18 cellular contexts compared by ENCODE assay signal in genomic region chr1:209326876-209327275, GRCh38.
"Had no signal": no experiment of that assay in that cellular context is flagged by ENCODE, and none has a peak within 500 bp of the region (broad histone marks: within the 10 kb centered on the region; RNA-seq: fewer than 3 reads in every experiment).

No MANE protein-coding gene starts in this region.

- ATAC-seq: activated CD8-positive, alpha-beta T cell treated with anti-CD3 and anti-CD28 coated beads, Interleukin-2, amount 10 ng/mL, durations not matched to agents 7 days and 5 days; activated naive CD4-positive, alpha-beta T cell treated with anti-CD3 and anti-CD28 coated beads, Interleukin-2, amount 50 U/mL, for 72 hours; naive thymus-derived CD8-positive, alpha-beta T cell had no signal

- H3K36me3 ChIP-seq: ascending aorta, breast epithelium, colonic mucosa, left ventricle myocardium inferior, right atrium auricular region, spleen, upper lobe of left lung had no signal

- H3K9me3 ChIP-seq: ascending aorta, breast epithelium, colonic mucosa, left ventricle myocardium inferior, right atrium auricular region, spleen, testis, upper lobe of left lung had no signal

- H3K4me1 ChIP-seq: ascending aorta, breast epithelium, colonic mucosa, left ventricle myocardium inferior, right atrium auricular region, spleen, testis, upper lobe of left lung had no signal

- H3K27me3 ChIP-seq: ascending aorta, breast epithelium, colonic mucosa, right atrium auricular region, spleen, testis, upper lobe of left lung had no signal

- H3K27ac ChIP-seq: ascending aorta, breast epithelium, colonic mucosa, epithelial cell of prostate, left ventricle myocardium inferior, right atrium auricular region, spleen, testis, upper lobe of left lung, VCaP had no signal

- H3K4me3 ChIP-seq: ascending aorta, breast epithelium, colonic mucosa, left ventricle myocardium inferior, right atrium auricular region, spleen, testis, upper lobe of left lung had no signal

- DNase-seq: activated CD4-positive, alpha-beta T cell treated with anti-CD3 and anti-CD28 coated beads for 1 hour; activated CD4-positive, alpha-beta T cell treated with anti-CD3 and anti-CD28 coated beads, Interleukin-2, amount 50 U/mL, for 1 hour; activated CD8-positive, alpha-beta T cell treated with anti-CD3 and anti-CD28 coated beads, Interleukin-2, amount 10 ng/mL, durations not matched to agents 7 days and 5 days; colonic mucosa; immature natural killer cell; left ventricle myocardium inferior; naive thymus-derived CD8-positive, alpha-beta T cell; spleen; stimulated activated CD4-positive, alpha-beta T cell treated with anti-CD3 and anti-CD28 coated beads, Interleukin-4, amount 100 ng/mL, for 1 hour; stimulated activated naive CD4-positive, alpha-beta T cell; testis had no signal
